In the genomic region with DNA sequence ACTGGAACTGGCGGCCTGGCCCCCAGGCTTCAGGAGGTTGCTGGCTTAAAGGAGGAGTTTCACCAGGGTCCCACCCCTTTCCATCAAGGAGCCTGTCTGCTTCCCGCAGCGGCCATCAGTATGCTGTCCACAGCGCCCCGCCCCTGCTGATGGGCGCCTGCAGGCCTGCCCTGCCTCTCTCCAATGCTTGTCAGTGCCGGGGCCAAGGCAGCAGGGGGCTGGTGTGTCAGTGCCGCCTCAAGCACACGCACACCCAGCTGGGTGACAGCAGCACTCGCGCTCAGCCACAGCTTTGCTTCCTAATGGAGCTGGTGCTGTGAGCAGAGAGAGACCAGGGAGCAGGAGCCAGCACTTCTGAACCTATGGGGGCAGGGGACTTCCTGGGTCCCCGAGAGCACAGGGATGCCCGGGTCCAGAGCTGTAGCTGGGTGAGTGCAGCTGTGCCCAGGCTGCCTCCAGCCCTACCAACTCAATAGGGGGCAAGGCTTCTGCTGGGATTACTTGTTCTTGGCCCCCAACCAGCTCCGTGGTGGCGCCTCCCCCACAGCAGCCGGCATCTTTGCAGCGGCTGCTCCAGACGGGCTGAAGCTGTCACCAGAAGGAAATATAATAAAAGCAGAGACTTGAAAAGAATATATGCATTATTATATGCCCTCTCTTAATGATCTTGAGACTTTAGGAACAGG, we compare ENCODE assay signal across 26 cellular contexts.
DNase-seq lines count a peak whose midpoint lies in the region; ATAC-seq, FAIRE-seq and TF ChIP-seq lines count a peak whose summit lies in the region.
"Had no signal": no experiment of that assay in that cellular context is flagged by ENCODE, and none has a peak within 500 bp of the region (broad histone marks: within the 10 kb centered on the region; RNA-seq: fewer than 3 reads in every experiment).

No MANE protein-coding gene starts in this region.

- no peak overlapping the region for H3K27ac ChIP-seq in HepG2 (ENCODE audit: extremely low read length, insufficient read depth, low read length)
- H3K27ac ChIP-seq in right lobe of liver, result no peak overlapping the region
- H3K27ac ChIP-seq: A549, HL-60, neutrophil had no signal

- H3K9ac ChIP-seq in HepG2 (ENCODE audit: insufficient read depth, low read depth, low read length), result no peak overlapping the region

- in situ Hi-C loops in HepG2 (cut with HindIII; ENCODE audit: extremely low pct_ligation_motif_present, low pct_unique_long_range_greater_than_20kb) (no loop called here), SK-MEL-5 (cut with HindIII; ENCODE audit: low pct_unique_long_range_greater_than_20kb, low sequenced_read_pairs) (no loop called here)

- peaks cover 11% of the 10 kb centered on the region for H3K4me1 Mint-ChIP-seq in MCF 10A (ENCODE audit: insufficient read depth, unreplicated experiment)
- H3K4me1 Mint-ChIP-seq: activated CD4-positive, alpha-beta memory T cell treated with anti-CD3 and anti-CD28 coated beads, Interleukin-2, amount 10 ng/mL, durations not matched to agents 7 days and 5 days; activated naive CD8-positive, alpha-beta T cell treated with anti-CD3 and anti-CD28 coated beads, Interleukin-2, amount 10 ng/mL, durations not matched to agents 7 days and 5 days; central memory CD8-positive, alpha-beta T cell; IgD-negative memory B cell had no signal

- H3K4me2 ChIP-seq in HepG2 (ENCODE audit: low read depth, low read length), result no peak overlapping the region
- H3K4me2 ChIP-seq: A549 had no signal

- H3K36me3 Mint-ChIP-seq in MCF 10A (ENCODE audit: insufficient read depth, unreplicated experiment), result no peaks in the 10 kb centered on the region
- H3K36me3 Mint-ChIP-seq: activated naive CD8-positive, alpha-beta T cell treated with anti-CD3 and anti-CD28 coated beads, Interleukin-2, amount 10 ng/mL, durations not matched to agents 7 days and 5 days; IgD-negative memory B cell; type B pancreatic cell had no signal

- H3K27me3 ChIP-seq in HepG2 (ENCODE audit: control insufficient read depth in 1 of 2, insufficient read depth in 2 of 2, low read length in 2 of 2) (no peaks in the 10 kb centered on the region), right lobe of liver (no peaks in the 10 kb centered on the region)
- H3K27me3 ChIP-seq: neutrophil had no signal

- peaks cover 49% of the 10 kb centered on the region for H3K9me3 ChIP-seq in HepG2 (ENCODE audit: low read length)
- no peaks in the 10 kb centered on the region for H3K9me3 ChIP-seq in right lobe of liver

- H3K4me3 Mint-ChIP-seq in MCF 10A (ENCODE audit: unreplicated experiment), result no peak overlapping the region
- H3K4me3 Mint-ChIP-seq: activated CD4-positive, alpha-beta memory T cell treated with anti-CD3 and anti-CD28 coated beads, Interleukin-2, amount 10 ng/mL, durations not matched to agents 7 days and 5 days; activated naive CD8-positive, alpha-beta T cell treated with anti-CD3 and anti-CD28 coated beads, Interleukin-2, amount 10 ng/mL, durations not matched to agents 7 days and 5 days; central memory CD8-positive, alpha-beta T cell; IgD-negative memory B cell; type B pancreatic cell had no signal

- TF ChIP-seq POLR2A in HepG2 (IDR thresholded peaks at IDR 0.05; ENCODE audit: insufficient read depth in 1 of 2, low read depth in 2 of 2, low read length in 2 of 2), result no peak
- TF ChIP-seq POLR2A in right lobe of liver (IDR thresholded peaks at IDR 0.05), result no peak

- DNase-seq in HepG2 (ENCODE audit: low spot score) (no peak), right lobe of liver (no peak), SK-MEL-5 (ENCODE audit: low read depth, low spot score) (peak; percentile 26), islet precursor cell (peak; percentile 90), GM19238 (ENCODE audit: insufficient read length, low spot score) (no peak), NCI-H2081 (lab: John Stamatoyannopoulos, UW) (no peak), MCF 10A (ENCODE audit: unreplicated experiment) (no peak), foreskin fibroblast (no peak)
- DNase-seq: activated CD4-positive, alpha-beta memory T cell treated with anti-CD3 and anti-CD28 coated beads, Interleukin-2, amount 10 ng/mL, durations not matched to agents 7 days and 5 days; activated CD4-positive, CD25-positive, alpha-beta regulatory T cell treated with anti-CD3 and anti-CD28 coated beads, Interleukin-2, amount 50 U/mL, for 72 hours; activated naive CD8-positive, alpha-beta T cell treated with anti-CD3 and anti-CD28 coated beads, Interleukin-2, amount 10 ng/mL, durations not matched to agents 7 days and 5 days; DMS53; left colon; NCI-H2107; NCI-H510A treated with DMSO at 0.1 percent for 48 hours; SW 1271 had no signal

- TF ChIP-seq RAD21 in HepG2 (CRISPR knock-in tag; IDR thresholded peaks at IDR 0.05), result no peak

- TF ChIP-seq CTCF in HepG2 (CRISPR knock-in tag; IDR thresholded peaks at IDR 0.05), result no peak
- no peak for TF ChIP-seq CTCF in right lobe of liver (IDR thresholded peaks at IDR 0.05)
- TF ChIP-seq CTCF in MCF 10A (IDR thresholded peaks at IDR 0.05; ENCODE audit: unreplicated experiment), result no peak
- no peak for TF ChIP-seq CTCF in foreskin fibroblast (IDR thresholded peaks at IDR 0.05; ENCODE audit: low read depth, low read length)

- H3K36me3 ChIP-seq in HepG2 (replicated peaks in 1 of 2; ENCODE audit: control insufficient read depth in 1 of 2, insufficient read depth in 2 of 2, low read length in 2 of 2) (no peaks in the 10 kb centered on the region), right lobe of liver (no peaks in the 10 kb centered on the region)
- H3K36me3 ChIP-seq: neutrophil had no signal

- intact Hi-C loops in HepG2 (cut with micrococcal nuclease; ENCODE audit: unreplicated experiment) (no loop called here), right lobe of liver (cut with DNase I) (no loop called here), MCF 10A (cut with micrococcal nuclease) (no loop called here)

- no peak overlapping the region for H3K27ac Mint-ChIP-seq in MCF 10A (ENCODE audit: low read depth, unreplicated experiment)
- H3K27ac Mint-ChIP-seq: activated CD4-positive, alpha-beta memory T cell treated with anti-CD3 and anti-CD28 coated beads, Interleukin-2, amount 10 ng/mL, durations not matched to agents 7 days and 5 days; activated naive CD8-positive, alpha-beta T cell treated with anti-CD3 and anti-CD28 coated beads, Interleukin-2, amount 10 ng/mL, durations not matched to agents 7 days and 5 days; activated T-helper 2 cell treated with anti-CD3 and anti-CD28 coated beads, Interferon-gamma antibody, Interleukin-2, Interleukin-4, amounts not matched to agents 10 μg/mL and 5 μg/mL and 100 μg/mL, durations not matched to agents 14 hours and 24 hours and 36 hours; IgD-negative memory B cell; type B pancreatic cell had no signal

- POLR2A ChIA-PET in HepG2 (lab: Yijun Ruan, JAX) (no interaction called here), MCF 10A (lab: Yijun Ruan, JAX) (no interaction called here)

- FAIRE-seq in HepG2 (lab: Jason Lieb, UNC), result no peak
- FAIRE-seq: A549, endothelial cell of umbilical vein, GM18507 had no signal

- TF ChIP-seq EP300 in HepG2 (IDR thresholded peaks at IDR 0.05; ENCODE audit: low read depth in 2 of 2, low read length in 2 of 2) (no peak), HepG2 (CRISPR knock-in tag; IDR thresholded peaks at IDR 0.05; ENCODE audit: borderline replicate concordance) (no peak)

- H2AFZ ChIP-seq in HepG2 (ENCODE audit: low read length), result no peak overlapping the region

- no peaks in the 10 kb centered on the region for H4K20me1 ChIP-seq in HepG2 (ENCODE audit: insufficient read depth, low read length)

- ATAC-seq in HepG2, result peak; percentile 66
- no peak for ATAC-seq in right lobe of liver
- ATAC-seq: left colon, Panc1 had no signal

- no TSS peak for BruUV-seq in HepG2 (replicated peaks; lab: Mats Ljungman, UMichigan)
- no TSS peak for BruUV-seq in MCF 10A (replicated peaks; lab: Mats Ljungman, UMichigan)

- 30% methylated on average over 18 of the region's 18 CpGs for WGBS in HepG2 (ENCODE audit: low lambda C conversion rate)
- WGBS in right lobe of liver (ENCODE audit: insufficient coverage, low coverage, low lambda C conversion rate, missing lambda C conversion rate), result 83% methylated on average over 7 of the region's 18 CpGs

- no peaks in the 10 kb centered on the region for H3K9me3 Mint-ChIP-seq in MCF 10A (ENCODE audit: unreplicated experiment)
- H3K9me3 Mint-ChIP-seq: activated naive CD8-positive, alpha-beta T cell treated with anti-CD3 and anti-CD28 coated beads, Interleukin-2, amount 10 ng/mL, durations not matched to agents 7 days and 5 days; type B pancreatic cell had no signal

- no peaks in the 10 kb centered on the region for H3K79me2 ChIP-seq in HepG2 (ENCODE audit: insufficient read depth, low read length)

- CTCF ChIA-PET in HepG2 (lab: Yijun Ruan, JAX; ENCODE audit: low intra/inter-chr PET ratio, low total read pairs), result no interaction called here
- CTCF ChIA-PET in MCF 10A (lab: Yijun Ruan, JAX), result no interaction called here

- H3K27me3 Mint-ChIP-seq in MCF 10A (ENCODE audit: insufficient read depth, unreplicated experiment), result no peaks in the 10 kb centered on the region
- H3K27me3 Mint-ChIP-seq: activated CD4-positive, alpha-beta memory T cell treated with anti-CD3 and anti-CD28 coated beads, Interleukin-2, amount 10 ng/mL, durations not matched to agents 7 days and 5 days; activated naive CD8-positive, alpha-beta T cell treated with anti-CD3 and anti-CD28 coated beads, Interleukin-2, amount 10 ng/mL, durations not matched to agents 7 days and 5 days; central memory CD8-positive, alpha-beta T cell; IgD-negative memory B cell; type B pancreatic cell had no signal

- H3K4me1 ChIP-seq in HepG2 (ENCODE audit: insufficient read depth, low read length), result no peaks in the 10 kb centered on the region
- no peaks in the 10 kb centered on the region for H3K4me1 ChIP-seq in right lobe of liver
- H3K4me1 ChIP-seq: A549 had no signal

- H3K4me3 ChIP-seq in HepG2 (replicated peaks in 1 of 3; ENCODE audit: insufficient read depth in 1 of 3, low read depth in 2 of 3, low read length in 3 of 3), result no peak overlapping the region
- no peak overlapping the region for H3K4me3 ChIP-seq in right lobe of liver
- H3K4me3 ChIP-seq in foreskin fibroblast (ENCODE audit: low read depth in 1 of 2, low read length in 2 of 2), result no peak overlapping the region
- H3K4me3 ChIP-seq: A549 had no signal

TF ChIP-seq in HepG2, 621 proteins besides CTCF, POLR2A, EP300 and RAD21 (continues in another document):
- no peak for TF ChIP-seq ZNF232 (CRISPR knock-in tag; IDR thresholded peaks at IDR 0.05; ENCODE audit: borderline replicate concordance)
- no peak for TF ChIP-seq KAT2B (IDR thresholded peaks at IDR 0.05; ENCODE audit: borderline replicate concordance, low read depth, low read length)
- TF ChIP-seq U2AF1 (optimal IDR thresholded peaks at IDR 0.05; ENCODE audit: low read depth, low read length), result no peak
- TF ChIP-seq PAF1 (CRISPR knock-in tag; IDR thresholded peaks at IDR 0.05), result no peak
- no peak for TF ChIP-seq MXD4 (CRISPR knock-in tag; IDR thresholded peaks at IDR 0.05)
- TF ChIP-seq, protein P1, sequence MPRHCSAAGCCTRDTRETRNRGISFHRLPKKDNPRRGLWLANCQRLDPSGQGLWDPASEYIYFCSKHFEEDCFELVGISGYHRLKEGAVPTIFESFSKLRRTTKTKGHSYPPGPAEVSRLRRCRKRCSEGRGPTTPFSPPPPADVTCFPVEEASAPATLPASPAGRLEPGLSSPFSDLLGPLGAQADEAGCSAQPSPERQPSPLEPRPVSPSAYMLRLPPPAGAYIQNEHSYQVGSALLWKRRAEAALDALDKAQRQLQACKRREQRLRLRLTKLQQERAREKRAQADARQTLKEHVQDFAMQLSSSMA (CRISPR knock-in tag; IDR thresholded peaks at IDR 0.05), result no peak
- TF ChIP-seq IKZF1 (IDR thresholded peaks at IDR 0.05), result no peak

Comparison
In these comparisons a context has a peak if more than half of its experiments do, and no peak if none do; other contexts are left out.
1. DNase-seq: peak in SK-MEL-5 (single experiment) and islet precursor cell (single experiment); none in HepG2 (single experiment), right lobe of liver (0 of 3), GM19238 (single experiment), NCI-H2081 (0 of 2), MCF 10A (single experiment) and foreskin fibroblast (0 of 2).